18 cellular contexts compared by ENCODE assay signal in genomic region chr5:136202800-136203199, GRCh38.
A peak's percentile ranks its signal among the peaks of the same experiment; 100 is the strongest.
DNase-seq lines count a peak whose midpoint lies in the region; ATAC-seq, FAIRE-seq and TF ChIP-seq lines count a peak whose summit lies in the region.
"Had no signal": no experiment of that assay in that cellular context is flagged by ENCODE, and none has a peak within 500 bp of the region (broad histone marks: within the 10 kb centered on the region; RNA-seq: fewer than 3 reads in every experiment).

No MANE protein-coding gene starts in this region.

- no peak for FAIRE-seq in HTR-8/SVneo (lab: Jason Lieb, UNC)
- FAIRE-seq: G401.6 had no signal

- TF ChIP-seq CTCF in coronary artery (IDR thresholded peaks at IDR 0.05): no peak

- H3K27ac ChIP-seq in coronary artery: no peak overlapping the region

- no peak overlapping the region for H3K4me3 ChIP-seq in coronary artery

- no peak for ATAC-seq in GM19328 (IDR thresholded peaks at IDR 0.05; ENCODE audit: unreplicated experiment)
- no peak for ATAC-seq in GM21529 (IDR thresholded peaks at IDR 0.05; ENCODE audit: unreplicated experiment)
- ATAC-seq: left ventricle myocardium superior; stimulated activated effector memory CD8-positive, alpha-beta T cell treated with anti-CD3 and anti-CD28 coated beads, Interleukin-12 subunit alpha, Interleukin-12 subunit beta, amount 100 ng/mL, for 72 hours had no signal

- DNase-seq in NCI-H146 (lab: John Stamatoyannopoulos, UW) (peak; percentile 4), NCI-H146 treated with DMSO at 0.1 percent for 48 hours (lab: John Stamatoyannopoulos, UW; ENCODE audit: unreplicated experiment) (no peak), coronary artery (ENCODE audit: low spot score) (peak; percentile 45), islet precursor cell (peak; percentile 72), retina (peak; percentile 44), HTR-8/SVneo (ENCODE audit: insufficient read length, low spot score) (no peak)
- DNase-seq: 8988T; activated CD8-positive, alpha-beta memory T cell treated with anti-CD3 and anti-CD28 coated beads, Interleukin-2, amount 50 U/mL, for 48 hours; amygdala; BE2C; cerebellar nuclear complex; left ventricle myocardium superior; NCI-H1417; T1000 had no signal

Comparison
In these comparisons a context has a peak if more than half of its experiments do, and no peak if none do; other contexts are left out.
1. DNase-seq: peak in NCI-H146 (single experiment), coronary artery (single experiment), islet precursor cell (single experiment) and retina (single experiment); none in NCI-H146 treated with DMSO at 0.1 percent for 48 hours (single experiment) and HTR-8/SVneo (single experiment).